ENCODE assay signal across 2 cellular contexts in the genomic region with DNA sequence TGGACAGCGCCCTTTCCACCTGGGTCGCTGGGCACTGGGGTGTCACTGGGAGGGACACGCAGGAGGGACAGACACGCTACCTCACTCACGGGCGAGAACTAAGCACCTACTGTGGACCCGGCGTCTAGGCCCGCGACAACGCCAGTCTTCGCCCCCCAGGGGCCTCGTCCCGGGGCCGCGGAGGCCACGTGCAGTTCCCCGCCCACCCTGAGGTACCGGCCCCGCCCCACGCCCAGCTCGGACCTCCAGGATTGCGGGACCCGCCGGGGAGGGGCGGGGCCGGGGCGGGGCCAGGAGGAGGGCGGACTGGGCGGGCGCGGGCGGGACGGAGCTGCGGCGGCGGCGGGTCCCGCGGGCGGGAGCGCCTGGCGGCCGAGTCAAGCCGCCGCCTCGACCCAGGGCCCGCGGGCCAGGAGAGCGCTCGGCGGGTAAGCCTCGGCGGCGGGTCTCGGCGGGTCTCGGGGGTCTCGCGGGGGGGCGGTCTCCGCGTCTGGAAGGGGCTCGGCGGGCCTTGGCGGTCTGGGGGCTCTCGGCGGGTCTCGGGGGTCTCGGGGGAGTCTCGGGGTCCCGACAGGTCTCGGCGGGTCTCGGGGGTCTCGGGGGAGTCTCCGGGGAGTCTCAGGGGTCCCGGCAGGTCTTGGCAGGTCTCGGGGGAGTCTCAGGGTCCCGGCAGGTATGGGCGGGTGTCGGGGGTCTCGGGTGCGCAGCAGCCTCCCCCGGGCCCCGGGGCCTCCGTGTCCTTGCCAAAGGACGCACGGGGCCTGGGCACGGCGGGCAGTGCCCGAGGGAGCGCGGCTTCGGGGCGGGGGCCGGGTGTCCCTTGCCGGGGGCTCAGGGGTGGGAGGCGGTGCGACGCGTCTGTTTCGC.
TF ChIP-seq lines count a peak whose summit lies in the region.

A gene with protein sequence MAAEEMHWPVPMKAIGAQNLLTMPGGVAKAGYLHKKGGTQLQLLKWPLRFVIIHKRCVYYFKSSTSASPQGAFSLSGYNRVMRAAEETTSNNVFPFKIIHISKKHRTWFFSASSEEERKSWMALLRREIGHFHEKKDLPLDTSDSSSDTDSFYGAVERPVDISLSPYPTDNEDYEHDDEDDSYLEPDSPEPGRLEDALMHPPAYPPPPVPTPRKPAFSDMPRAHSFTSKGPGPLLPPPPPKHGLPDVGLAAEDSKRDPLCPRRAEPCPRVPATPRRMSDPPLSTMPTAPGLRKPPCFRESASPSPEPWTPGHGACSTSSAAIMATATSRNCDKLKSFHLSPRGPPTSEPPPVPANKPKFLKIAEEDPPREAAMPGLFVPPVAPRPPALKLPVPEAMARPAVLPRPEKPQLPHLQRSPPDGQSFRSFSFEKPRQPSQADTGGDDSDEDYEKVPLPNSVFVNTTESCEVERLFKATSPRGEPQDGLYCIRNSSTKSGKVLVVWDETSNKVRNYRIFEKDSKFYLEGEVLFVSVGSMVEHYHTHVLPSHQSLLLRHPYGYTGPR (plus strand): TSS at position 375 of the 867 bp plus-strand sequence. CDS start 27,533 bp downstream, outside the sequence.

TF ChIP-seq in WTC11, 78 proteins besides CTCF, POLR2A, EP300 and RAD21 (continued from another document):
- TF ChIP-seq IRF2 (CRISPR knock-in tag; IDR thresholded peaks at IDR 0.05; ENCODE audit: borderline replicate concordance, low read depth) (no peak), MYBL2 (CRISPR knock-in tag; IDR thresholded peaks at IDR 0.05) (peak; percentile 44; the same call in 1 of the 2 replicates), FOXK1 (CRISPR knock-in tag; IDR thresholded peaks at IDR 0.05) (peak; percentile 81), ZNF138 (CRISPR knock-in tag; conservative IDR thresholded peaks at IDR 0.05) (peak; percentile 70; the same call in 1 of the 2 replicates), NFATC4 (CRISPR knock-in tag; IDR thresholded peaks at IDR 0.05) (no peak), NFE2L1 (CRISPR knock-in tag; IDR thresholded peaks at IDR 0.05) (peak; percentile 81; the same call in 1 of the 2 replicates), PRRX2 (CRISPR knock-in tag; IDR thresholded peaks at IDR 0.05) (no peak), ZNF317 (CRISPR knock-in tag; IDR thresholded peaks at IDR 0.05; ENCODE audit: borderline replicate concordance, low read depth) (peak; percentile 65), TP53 (CRISPR knock-in tag; IDR thresholded peaks at IDR 0.05) (peak; percentile 93; the same call in 1 of the 2 replicates), ZNF423 (CRISPR knock-in tag; IDR thresholded peaks at IDR 0.05) (no peak), JUN (CRISPR knock-in tag; IDR thresholded peaks at IDR 0.05) (peak; percentile 85; the same call in 1 of the 2 replicates)
- TF ChIP-seq, protein P1, sequence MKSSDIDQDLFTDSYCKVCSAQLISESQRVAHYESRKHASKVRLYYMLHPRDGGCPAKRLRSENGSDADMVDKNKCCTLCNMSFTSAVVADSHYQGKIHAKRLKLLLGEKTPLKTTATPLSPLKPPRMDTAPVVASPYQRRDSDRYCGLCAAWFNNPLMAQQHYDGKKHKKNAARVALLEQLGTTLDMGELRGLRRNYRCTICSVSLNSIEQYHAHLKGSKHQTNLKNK (CRISPR knock-in tag; IDR thresholded peaks at IDR 0.05), result no peak
- TF ChIP-seq, protein P2, sequence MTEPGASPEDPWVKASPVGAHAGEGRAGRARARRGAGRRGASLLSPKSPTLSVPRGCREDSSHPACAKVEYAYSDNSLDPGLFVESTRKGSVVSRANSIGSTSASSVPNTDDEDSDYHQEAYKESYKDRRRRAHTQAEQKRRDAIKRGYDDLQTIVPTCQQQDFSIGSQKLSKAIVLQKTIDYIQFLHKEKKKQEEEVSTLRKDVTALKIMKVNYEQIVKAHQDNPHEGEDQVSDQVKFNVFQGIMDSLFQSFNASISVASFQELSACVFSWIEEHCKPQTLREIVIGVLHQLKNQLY (CRISPR knock-in tag; IDR thresholded peaks at IDR 0.05), result no peak
- TF ChIP-seq, protein P3, sequence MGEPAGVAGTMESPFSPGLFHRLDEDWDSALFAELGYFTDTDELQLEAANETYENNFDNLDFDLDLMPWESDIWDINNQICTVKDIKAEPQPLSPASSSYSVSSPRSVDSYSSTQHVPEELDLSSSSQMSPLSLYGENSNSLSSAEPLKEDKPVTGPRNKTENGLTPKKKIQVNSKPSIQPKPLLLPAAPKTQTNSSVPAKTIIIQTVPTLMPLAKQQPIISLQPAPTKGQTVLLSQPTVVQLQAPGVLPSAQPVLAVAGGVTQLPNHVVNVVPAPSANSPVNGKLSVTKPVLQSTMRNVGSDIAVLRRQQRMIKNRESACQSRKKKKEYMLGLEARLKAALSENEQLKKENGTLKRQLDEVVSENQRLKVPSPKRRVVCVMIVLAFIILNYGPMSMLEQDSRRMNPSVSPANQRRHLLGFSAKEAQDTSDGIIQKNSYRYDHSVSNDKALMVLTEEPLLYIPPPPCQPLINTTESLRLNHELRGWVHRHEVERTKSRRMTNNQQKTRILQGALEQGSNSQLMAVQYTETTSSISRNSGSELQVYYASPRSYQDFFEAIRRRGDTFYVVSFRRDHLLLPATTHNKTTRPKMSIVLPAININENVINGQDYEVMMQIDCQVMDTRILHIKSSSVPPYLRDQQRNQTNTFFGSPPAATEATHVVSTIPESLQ (CRISPR knock-in tag; IDR thresholded peaks at IDR 0.05), result peak; percentile 63; the same call in 1 of the 2 replicates
- TF ChIP-seq, protein P4, sequence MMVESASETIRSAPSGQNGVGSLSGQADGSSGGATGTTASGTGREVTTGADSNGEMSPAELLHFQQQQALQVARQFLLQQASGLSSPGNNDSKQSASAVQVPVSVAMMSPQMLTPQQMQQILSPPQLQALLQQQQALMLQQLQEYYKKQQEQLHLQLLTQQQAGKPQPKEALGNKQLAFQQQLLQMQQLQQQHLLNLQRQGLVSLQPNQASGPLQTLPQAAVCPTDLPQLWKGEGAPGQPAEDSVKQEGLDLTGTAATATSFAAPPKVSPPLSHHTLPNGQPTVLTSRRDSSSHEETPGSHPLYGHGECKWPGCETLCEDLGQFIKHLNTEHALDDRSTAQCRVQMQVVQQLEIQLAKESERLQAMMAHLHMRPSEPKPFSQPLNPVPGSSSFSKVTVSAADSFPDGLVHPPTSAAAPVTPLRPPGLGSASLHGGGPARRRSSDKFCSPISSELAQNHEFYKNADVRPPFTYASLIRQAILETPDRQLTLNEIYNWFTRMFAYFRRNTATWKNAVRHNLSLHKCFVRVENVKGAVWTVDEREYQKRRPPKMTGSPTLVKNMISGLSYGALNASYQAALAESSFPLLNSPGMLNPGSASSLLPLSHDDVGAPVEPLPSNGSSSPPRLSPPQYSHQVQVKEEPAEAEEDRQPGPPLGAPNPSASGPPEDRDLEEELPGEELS (CRISPR knock-in tag; IDR thresholded peaks at IDR 0.05), result peak; percentile 89
TF ChIP-seq in WTC11: peak in this region for 35.

TF ChIP-seq in HepG2, 621 proteins besides CTCF, POLR2A, EP300 and RAD21 (continued from another document and continues in another):
- TF ChIP-seq, protein P5, sequence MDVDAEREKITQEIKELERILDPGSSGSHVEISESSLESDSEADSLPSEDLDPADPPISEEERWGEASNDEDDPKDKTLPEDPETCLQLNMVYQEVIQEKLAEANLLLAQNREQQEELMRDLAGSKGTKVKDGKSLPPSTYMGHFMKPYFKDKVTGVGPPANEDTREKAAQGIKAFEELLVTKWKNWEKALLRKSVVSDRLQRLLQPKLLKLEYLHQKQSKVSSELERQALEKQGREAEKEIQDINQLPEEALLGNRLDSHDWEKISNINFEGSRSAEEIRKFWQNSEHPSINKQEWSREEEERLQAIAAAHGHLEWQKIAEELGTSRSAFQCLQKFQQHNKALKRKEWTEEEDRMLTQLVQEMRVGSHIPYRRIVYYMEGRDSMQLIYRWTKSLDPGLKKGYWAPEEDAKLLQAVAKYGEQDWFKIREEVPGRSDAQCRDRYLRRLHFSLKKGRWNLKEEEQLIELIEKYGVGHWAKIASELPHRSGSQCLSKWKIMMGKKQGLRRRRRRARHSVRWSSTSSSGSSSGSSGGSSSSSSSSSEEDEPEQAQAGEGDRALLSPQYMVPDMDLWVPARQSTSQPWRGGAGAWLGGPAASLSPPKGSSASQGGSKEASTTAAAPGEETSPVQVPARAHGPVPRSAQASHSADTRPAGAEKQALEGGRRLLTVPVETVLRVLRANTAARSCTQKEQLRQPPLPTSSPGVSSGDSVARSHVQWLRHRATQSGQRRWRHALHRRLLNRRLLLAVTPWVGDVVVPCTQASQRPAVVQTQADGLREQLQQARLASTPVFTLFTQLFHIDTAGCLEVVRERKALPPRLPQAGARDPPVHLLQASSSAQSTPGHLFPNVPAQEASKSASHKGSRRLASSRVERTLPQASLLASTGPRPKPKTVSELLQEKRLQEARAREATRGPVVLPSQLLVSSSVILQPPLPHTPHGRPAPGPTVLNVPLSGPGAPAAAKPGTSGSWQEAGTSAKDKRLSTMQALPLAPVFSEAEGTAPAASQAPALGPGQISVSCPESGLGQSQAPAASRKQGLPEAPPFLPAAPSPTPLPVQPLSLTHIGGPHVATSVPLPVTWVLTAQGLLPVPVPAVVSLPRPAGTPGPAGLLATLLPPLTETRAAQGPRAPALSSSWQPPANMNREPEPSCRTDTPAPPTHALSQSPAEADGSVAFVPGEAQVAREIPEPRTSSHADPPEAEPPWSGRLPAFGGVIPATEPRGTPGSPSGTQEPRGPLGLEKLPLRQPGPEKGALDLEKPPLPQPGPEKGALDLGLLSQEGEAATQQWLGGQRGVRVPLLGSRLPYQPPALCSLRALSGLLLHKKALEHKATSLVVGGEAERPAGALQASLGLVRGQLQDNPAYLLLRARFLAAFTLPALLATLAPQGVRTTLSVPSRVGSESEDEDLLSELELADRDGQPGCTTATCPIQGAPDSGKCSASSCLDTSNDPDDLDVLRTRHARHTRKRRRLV (CRISPR knock-in tag; IDR thresholded peaks at IDR 0.05), result 0 out of 2 replicates have a peak, but pooled peaks have one; percentile 42
- TF ChIP-seq GFI1 (CRISPR knock-in tag; IDR thresholded peaks at IDR 0.05; ENCODE audit: borderline replicate concordance) (no peak), ZNF484 (CRISPR knock-in tag; IDR thresholded peaks at IDR 0.05; ENCODE audit: borderline replicate concordance, low read depth) (no peak), ZNF788 (CRISPR knock-in tag; IDR thresholded peaks at IDR 0.05; ENCODE audit: borderline replicate concordance) (no peak; the same call in 1 of the 2 replicates), PHF5A (CRISPR knock-in tag; IDR thresholded peaks at IDR 0.05; ENCODE audit: low read depth, unreplicated experiment) (no peak), TBP (CRISPR knock-in tag; IDR thresholded peaks at IDR 0.05) (no peak), POLR2AphosphoS5 (IDR thresholded peaks at IDR 0.05; ENCODE audit: low read depth, low read length) (no peak), DNMT3B (CRISPR knock-in tag; conservative IDR thresholded peaks at IDR 0.05) (no peak), ZIK1 (CRISPR knock-in tag; IDR thresholded peaks at IDR 0.05; ENCODE audit: borderline replicate concordance, low read depth) (peak; percentile 60; the same call in 1 of the 2 replicates), ZNF101 (CRISPR knock-in tag; IDR thresholded peaks at IDR 0.05; ENCODE audit: borderline replicate concordance, low read depth) (no peak), GTF2F1 (IDR thresholded peaks at IDR 0.05; ENCODE audit: low read length) (no peak), KLF15 (CRISPR knock-in tag; IDR thresholded peaks at IDR 0.05; ENCODE audit: borderline replicate concordance) (no peak), KDM4B (CRISPR knock-in tag; IDR thresholded peaks at IDR 0.05) (no peak)
- TF ChIP-seq, protein P6, sequence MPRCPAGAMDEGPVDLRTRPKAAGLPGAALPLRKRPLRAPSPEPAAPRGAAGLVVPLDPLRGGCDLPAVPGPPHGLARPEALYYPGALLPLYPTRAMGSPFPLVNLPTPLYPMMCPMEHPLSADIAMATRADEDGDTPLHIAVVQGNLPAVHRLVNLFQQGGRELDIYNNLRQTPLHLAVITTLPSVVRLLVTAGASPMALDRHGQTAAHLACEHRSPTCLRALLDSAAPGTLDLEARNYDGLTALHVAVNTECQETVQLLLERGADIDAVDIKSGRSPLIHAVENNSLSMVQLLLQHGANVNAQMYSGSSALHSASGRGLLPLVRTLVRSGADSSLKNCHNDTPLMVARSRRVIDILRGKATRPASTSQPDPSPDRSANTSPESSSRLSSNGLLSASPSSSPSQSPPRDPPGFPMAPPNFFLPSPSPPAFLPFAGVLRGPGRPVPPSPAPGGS (CRISPR knock-in tag; IDR thresholded peaks at IDR 0.05), result peak; percentile 82
- TF ChIP-seq, protein P7, sequence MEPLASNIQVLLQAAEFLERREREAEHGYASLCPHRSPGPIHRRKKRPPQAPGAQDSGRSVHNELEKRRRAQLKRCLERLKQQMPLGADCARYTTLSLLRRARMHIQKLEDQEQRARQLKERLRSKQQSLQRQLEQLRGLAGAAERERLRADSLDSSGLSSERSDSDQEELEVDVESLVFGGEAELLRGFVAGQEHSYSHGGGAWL (CRISPR knock-in tag; IDR thresholded peaks at IDR 0.05), result peak; percentile 93
- TF ChIP-seq, protein P8, sequence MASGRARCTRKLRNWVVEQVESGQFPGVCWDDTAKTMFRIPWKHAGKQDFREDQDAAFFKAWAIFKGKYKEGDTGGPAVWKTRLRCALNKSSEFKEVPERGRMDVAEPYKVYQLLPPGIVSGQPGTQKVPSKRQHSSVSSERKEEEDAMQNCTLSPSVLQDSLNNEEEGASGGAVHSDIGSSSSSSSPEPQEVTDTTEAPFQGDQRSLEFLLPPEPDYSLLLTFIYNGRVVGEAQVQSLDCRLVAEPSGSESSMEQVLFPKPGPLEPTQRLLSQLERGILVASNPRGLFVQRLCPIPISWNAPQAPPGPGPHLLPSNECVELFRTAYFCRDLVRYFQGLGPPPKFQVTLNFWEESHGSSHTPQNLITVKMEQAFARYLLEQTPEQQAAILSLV (CRISPR knock-in tag; IDR thresholded peaks at IDR 0.05; ENCODE audit: borderline replicate concordance), result peak; percentile 61; the same call in 1 of the 2 replicates
- TF ChIP-seq, protein P9, sequence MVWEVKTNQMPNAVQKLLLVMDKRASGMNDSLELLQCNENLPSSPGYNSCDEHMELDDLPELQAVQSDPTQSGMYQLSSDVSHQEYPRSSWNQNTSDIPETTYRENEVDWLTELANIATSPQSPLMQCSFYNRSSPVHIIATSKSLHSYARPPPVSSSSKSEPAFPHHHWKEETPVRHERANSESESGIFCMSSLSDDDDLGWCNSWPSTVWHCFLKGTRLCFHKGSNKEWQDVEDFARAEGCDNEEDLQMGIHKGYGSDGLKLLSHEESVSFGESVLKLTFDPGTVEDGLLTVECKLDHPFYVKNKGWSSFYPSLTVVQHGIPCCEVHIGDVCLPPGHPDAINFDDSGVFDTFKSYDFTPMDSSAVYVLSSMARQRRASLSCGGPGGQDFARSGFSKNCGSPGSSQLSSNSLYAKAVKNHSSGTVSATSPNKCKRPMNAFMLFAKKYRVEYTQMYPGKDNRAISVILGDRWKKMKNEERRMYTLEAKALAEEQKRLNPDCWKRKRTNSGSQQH (CRISPR knock-in tag; IDR thresholded peaks at IDR 0.05; ENCODE audit: low read depth), result no peak
